In the genomic region with DNA sequence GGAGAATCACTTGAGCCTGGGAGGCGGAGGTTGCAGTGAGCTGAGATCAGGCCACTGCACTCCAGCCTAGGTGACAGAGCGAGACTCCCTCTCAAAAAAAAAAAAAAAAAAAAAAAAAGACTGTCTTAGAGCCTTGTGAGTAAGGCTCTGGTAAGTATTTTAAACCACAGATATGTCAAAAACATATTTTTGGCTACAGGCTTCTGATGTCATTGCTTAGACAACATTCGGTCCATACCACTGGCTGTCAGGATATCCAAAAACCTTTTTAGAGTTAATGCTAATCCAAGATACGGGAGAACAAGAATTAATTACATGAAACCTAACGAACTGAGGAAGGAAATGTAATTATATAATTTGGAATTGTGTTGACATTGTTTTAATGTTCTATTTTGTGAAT, we compare ENCODE assay signal across 25 cellular contexts.
"Had no signal": no experiment of that assay in that cellular context is flagged by ENCODE, and none has a peak within 500 bp of the region (broad histone marks: within the 10 kb centered on the region; RNA-seq: fewer than 3 reads in every experiment).

No MANE protein-coding gene starts in this region.

- H3K9me3 ChIP-seq: lower lobe of right lung, mucosa of descending colon, sigmoid colon, thoracic aorta, vagina had no signal

- H3K27me3 ChIP-seq: foreskin keratinocyte, sigmoid colon, vagina had no signal

- ATAC-seq: activated CD4-positive, CD25-positive, alpha-beta regulatory T cell treated with anti-CD3 and anti-CD28 coated beads, Interleukin-2, amount 50 U/mL, for 24 hours; activated CD8-positive, alpha-beta memory T cell treated with anti-CD3 and anti-CD28 coated beads, Interleukin-2, amount 10 ng/mL, durations not matched to agents 7 days and 5 days; activated CD8-positive, alpha-beta T cell treated with anti-CD3 and anti-CD28 coated beads for 36 hours; foreskin keratinocyte; left lobe of liver; lower lobe of right lung; mucosa of descending colon had no signal

- H3K27ac ChIP-seq: coronary artery, epithelial cell of prostate, foreskin keratinocyte, lower lobe of right lung, sigmoid colon, thoracic aorta, vagina, VCaP had no signal

- H3K4me3 ChIP-seq: coronary artery, lower lobe of right lung, mucosa of descending colon, sigmoid colon, thoracic aorta, vagina had no signal

- H3K4me1 ChIP-seq: foreskin keratinocyte, lower lobe of right lung, sigmoid colon, vagina had no signal

- DNase-seq: activated CD4-positive, alpha-beta T cell treated with anti-CD3 and anti-CD28 coated beads, Interleukin-2, amount 10 ng/mL, durations not matched to agents 24 days and 14 days; activated CD8-positive, alpha-beta memory T cell treated with anti-CD3 and anti-CD28 coated beads, Interleukin-2, amount 10 ng/mL, durations not matched to agents 7 days and 5 days; activated CD8-positive, alpha-beta T cell treated with anti-CD3 and anti-CD28 coated beads for 36 hours; activated effector memory CD4-positive, alpha-beta T cell treated with anti-CD3 and anti-CD28 coated beads, Interleukin-2, amount 50 U/mL, for 16 hours; activated naive CD4-positive, alpha-beta T cell treated with anti-CD3 and anti-CD28 coated beads, Interleukin-2, amount 10 ng/mL, durations not matched to agents 7 days and 5 days; activated T-cell treated with anti-CD3 and anti-CD28 coated beads for 4 hours; aorta; cerebellar nuclear complex; foreskin keratinocyte; kidney; lower lobe of right lung; mesendoderm; mucosa of descending colon; naive B cell; occipital lobe; sigmoid colon; stimulated activated CD4-positive, alpha-beta T cell treated with anti-CD3 and anti-CD28 coated beads, Interleukin-4, amount 100 ng/mL, for 1 hour; stimulated activated naive CD4-positive, alpha-beta T cell had no signal

- H3K36me3 ChIP-seq: lower lobe of right lung, sigmoid colon, thoracic aorta, vagina had no signal
